Comparison of ENCODE assay signal across 25 cellular contexts in the genomic region with DNA sequence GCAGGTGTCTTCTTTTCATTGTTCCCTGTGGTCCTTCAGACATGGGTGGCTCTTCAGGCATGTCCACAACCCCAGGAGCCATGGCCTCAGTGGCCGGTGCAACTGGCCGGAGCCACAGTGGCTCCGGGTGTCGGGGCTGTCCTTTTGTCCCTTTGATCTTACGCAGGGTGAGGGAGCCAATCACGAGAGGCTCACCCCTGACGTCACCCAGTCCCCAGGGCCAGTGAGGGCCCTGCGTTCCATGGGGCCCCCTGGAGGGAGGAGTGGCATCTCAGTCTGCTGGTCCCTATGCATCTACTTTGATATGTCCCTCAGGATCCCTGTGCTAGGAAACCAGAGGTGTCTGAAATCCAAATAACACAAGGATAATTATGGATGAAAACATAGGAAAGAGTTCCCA.
"Had no signal": no experiment of that assay in that cellular context is flagged by ENCODE, and none has a peak within 500 bp of the region (broad histone marks: within the 10 kb centered on the region; RNA-seq: fewer than 3 reads in every experiment).

No MANE protein-coding gene starts in this region.

- H3K4me1 ChIP-seq: colonic mucosa, esophagus squamous epithelium, gastrocnemius medialis, heart right ventricle, left lung, lower lobe of right lung had no signal

- H3K27me3 Mint-ChIP-seq: dendritic cell treated with granulocyte-macrophage colony-stimulating factor and Interleukin-4, amounts not matched to agents 40 ng/mL and 50 ng/mL, for 4 days; effector memory CD8-positive, alpha-beta T cell had no signal

- DNase-seq: colonic mucosa; cortex of kidney; effector CD8-positive, alpha-beta T cell; effector memory CD8-positive, alpha-beta T cell; endodermal cell; erythroblast; esophagus squamous epithelium; foreskin fibroblast; foreskin melanocyte; gastrocnemius medialis; glutamatergic neuron; head of caudate nucleus; heart right ventricle; hippocampal formation; left cardiac atrium; left lung; left ventricle myocardium superior; lower lobe of right lung; mesendoderm; midbrain had no signal

- H3K4me3 Mint-ChIP-seq: dendritic cell treated with granulocyte-macrophage colony-stimulating factor and Interleukin-4, amounts not matched to agents 40 ng/mL and 50 ng/mL, for 4 days; effector memory CD8-positive, alpha-beta T cell; endodermal cell had no signal

- FAIRE-seq: endometrium, islet of Langerhans, keratinocyte had no signal

- H3K27ac Mint-ChIP-seq: dendritic cell treated with granulocyte-macrophage colony-stimulating factor and Interleukin-4, amounts not matched to agents 40 ng/mL and 50 ng/mL, for 4 days; effector memory CD8-positive, alpha-beta T cell; endodermal cell had no signal

- ATAC-seq: effector memory CD8-positive, alpha-beta T cell; esophagus mucosa; gastrocnemius medialis; heart right ventricle; left cardiac atrium; left lung; left ventricle myocardium superior; lower lobe of right lung had no signal

- H3K27ac ChIP-seq: colonic mucosa, esophagus squamous epithelium, gastrocnemius medialis, heart right ventricle, left lung, lower lobe of right lung had no signal

- H3K4me1 Mint-ChIP-seq: endodermal cell had no signal

- H3K9me3 ChIP-seq: colonic mucosa had no signal

- H3K27me3 ChIP-seq: colonic mucosa, esophagus squamous epithelium, gastrocnemius medialis, heart right ventricle, left lung had no signal

- H3K36me3 ChIP-seq: colonic mucosa, lower lobe of right lung had no signal

- H3K4me3 ChIP-seq: colonic mucosa, esophagus squamous epithelium, gastrocnemius medialis, heart right ventricle, left lung, lower lobe of right lung had no signal
